10 cellular contexts compared by ENCODE assay signal in the genomic region with DNA sequence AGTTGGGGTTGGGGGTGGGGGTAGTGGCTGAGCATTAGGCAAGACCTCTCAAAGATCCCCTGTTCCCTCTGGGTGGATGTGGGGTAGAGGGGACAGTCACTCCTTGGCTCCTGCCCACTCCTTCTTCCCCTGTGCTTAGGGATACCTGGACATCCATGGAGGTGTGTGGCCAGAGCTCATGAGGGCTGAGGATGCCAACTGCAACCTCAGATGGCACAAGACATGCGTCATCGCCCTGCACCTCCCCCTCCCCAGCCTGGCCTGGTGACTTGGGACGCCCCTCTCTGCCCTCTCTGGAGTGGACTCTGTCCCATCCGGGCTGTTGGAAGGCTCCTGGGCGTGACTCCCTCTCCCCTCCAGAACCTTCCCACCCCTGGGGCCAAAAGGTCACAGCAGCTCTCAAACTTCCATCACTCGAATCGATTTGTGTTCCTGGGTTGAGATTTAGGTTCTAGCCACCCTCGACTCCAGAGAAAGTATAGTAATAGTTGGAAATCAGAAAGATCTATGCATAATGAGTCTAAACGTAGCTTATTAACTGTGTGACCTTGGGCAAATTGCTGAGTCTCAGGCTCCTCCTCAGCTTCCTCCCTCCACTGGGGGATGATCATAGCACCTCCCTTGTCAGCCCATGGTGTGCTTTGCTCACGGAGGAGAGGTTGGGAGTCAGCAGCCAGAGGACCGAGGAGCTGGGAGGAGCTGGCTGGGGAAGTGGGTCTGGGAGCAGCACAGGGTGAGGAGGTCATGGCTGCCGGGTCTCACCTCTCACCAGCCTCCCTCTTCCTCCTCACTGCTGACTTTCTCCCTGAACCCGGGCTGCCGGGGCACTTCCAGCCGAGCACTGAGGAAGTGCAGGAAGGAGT. TPM values are rescaled to one million over a fixed set of nuclear protein-coding genes. Genes with fewer than 3 reads are reported as not detected.
DNase-seq lines count a peak whose midpoint lies in the region; ATAC-seq, FAIRE-seq and TF ChIP-seq lines count a peak whose summit lies in the region.
"Had no signal": no experiment of that assay in that cellular context is flagged by ENCODE, and none has a peak within 500 bp of the region (broad histone marks: within the 10 kb centered on the region; RNA-seq: fewer than 3 reads in every experiment).

No MANE protein-coding gene starts in this region.

- FAIRE-seq in GM18507 (lab: Jason Lieb, UNC) (peak; percentile 55), small intestine (lab: Jason Lieb, UNC) (no peak)
- FAIRE-seq: colon had no signal

- H3K4me3 ChIP-seq in body of pancreas (no peak overlapping the region), small intestine (ENCODE audit: low read depth in 1 of 2, low read length in 2 of 2) (no peak overlapping the region)

- peak; percentile 14 for ATAC-seq in body of pancreas

- no peak for TF ChIP-seq CTCF in body of pancreas (IDR thresholded peaks at IDR 0.05)

- H3K36me3 ChIP-seq in body of pancreas (replicated peaks in 1 of 2; ENCODE audit: insufficient read depth in 1 of 2, low read depth in 2 of 2) (no peaks in the 10 kb centered on the region), small intestine (ENCODE audit: control insufficient read depth in 2 of 2, insufficient read depth in 2 of 2, low read length in 2 of 2) (no peaks in the 10 kb centered on the region)
- H3K36me3 ChIP-seq: heart right ventricle had no signal

- no peaks in the 10 kb centered on the region for H3K9me3 ChIP-seq in body of pancreas
- H3K9me3 ChIP-seq in small intestine (ENCODE audit: control insufficient read depth, low read depth), result no peaks in the 10 kb centered on the region
- H3K9me3 ChIP-seq: heart right ventricle had no signal

- DNase-seq in GM18507 (ENCODE audit: extremely low spot score, insufficient read length, low read depth) (no peak), SKM-1 (lab: John Stamatoyannopoulos, UW; ENCODE audit: unreplicated experiment) (peak; percentile 83), body of pancreas (no peak), small intestine (peak; percentile 32), HuH-7.5 (ENCODE audit: low spot score) (no peak), NCI-H446 (lab: John Stamatoyannopoulos, UW) (no peak), midbrain (lab: John Stamatoyannopoulos, UW) (no peak)
- DNase-seq: heart right ventricle had no signal

- H3K27me3 ChIP-seq in body of pancreas, result no peaks in the 10 kb centered on the region
- no peaks in the 10 kb centered on the region for H3K27me3 ChIP-seq in small intestine (ENCODE audit: control insufficient read depth in 2 of 2, insufficient read depth in 2 of 2, low read length in 2 of 2)
- H3K27me3 ChIP-seq: heart right ventricle had no signal

- no peaks in the 10 kb centered on the region for H3K4me1 ChIP-seq in body of pancreas
- H3K4me1 ChIP-seq in small intestine (ENCODE audit: control insufficient read depth in 2 of 2, insufficient read depth in 1 of 2, low read depth in 1 of 2, low read length in 1 of 2), result no peaks in the 10 kb centered on the region

- no peak overlapping the region for H3K27ac ChIP-seq in body of pancreas
- peak overlapping the region; percentile 4 to 46 for H3K27ac ChIP-seq in small intestine (ENCODE audit: low read depth in 1 of 2, low read length in 1 of 2)

- intact Hi-C loops in body of pancreas (cut with DNase I), result no loop called here

- 23 to 28% methylated on average over 15 of the region's 15 CpGs for WGBS in body of pancreas, 2 donors
- WGBS in small intestine, 3 donors, result 5 to 35% (median 20%) methylated on average over 15 of the region's 15 CpGs

- no peak for TF ChIP-seq POLR2A in body of pancreas (IDR thresholded peaks at IDR 0.05)

RNA-seq across cellular contexts. Expression of gene PTPN7, which starts 2.2 kb away (rescaled TPM):
- total RNA-seq in body of pancreas, result 1 to 10 TPM; 1.6 to 3.6 TPM
- 1 to 10 TPM; 1.9 to 8.9 (median 2.5) TPM for polyA plus RNA-seq in small intestine
- total RNA-seq: myocyte had no signal

RNA-seq across cellular contexts. Expression of gene ARL8A, which starts 18.1 kb away (rescaled TPM):
- total RNA-seq in body of pancreas, result 10 to 100 TPM; 18.1 to 21.0 TPM
- polyA plus RNA-seq in small intestine, result 10 to 100 TPM; 17.4 to 23.0 (median 22.2) TPM

RNA-seq across cellular contexts. Expression of gene LGR6, which starts 30.9 kb away (rescaled TPM):
- total RNA-seq in body of pancreas, result under 1 TPM in 1 of 2 donors, not detected in 1; 0.52 TPM
- polyA plus RNA-seq in small intestine, result 1 to 10 TPM in 1 of 3 donors, under 1 TPM in 1, not detected in 1; 0.27 to 1.0 TPM

RNA-seq across cellular contexts. Expression of gene GPR37L1, which starts 39.9 kb away (rescaled TPM):
- total RNA-seq in body of pancreas, result not detected
- under 1 TPM in 2 of 3 donors, not detected in 1; 0.22 to 0.37 TPM for polyA plus RNA-seq in small intestine
- total RNA-seq: myocyte had no signal

Comparison
In these comparisons a context has a peak if more than half of its experiments do, and no peak if none do; other contexts are left out.
1. DNase-seq: peak in SKM-1 (single experiment) and small intestine (single experiment); none in GM18507 (single experiment), body of pancreas (0 of 4), HuH-7.5 (single experiment), NCI-H446 (0 of 2) and midbrain (single experiment).
2. H3K27ac ChIP-seq: peak in small intestine (2 of 2); none in body of pancreas (0 of 4).